ENCODE assay signal across 34 cellular contexts in the genomic region with DNA sequence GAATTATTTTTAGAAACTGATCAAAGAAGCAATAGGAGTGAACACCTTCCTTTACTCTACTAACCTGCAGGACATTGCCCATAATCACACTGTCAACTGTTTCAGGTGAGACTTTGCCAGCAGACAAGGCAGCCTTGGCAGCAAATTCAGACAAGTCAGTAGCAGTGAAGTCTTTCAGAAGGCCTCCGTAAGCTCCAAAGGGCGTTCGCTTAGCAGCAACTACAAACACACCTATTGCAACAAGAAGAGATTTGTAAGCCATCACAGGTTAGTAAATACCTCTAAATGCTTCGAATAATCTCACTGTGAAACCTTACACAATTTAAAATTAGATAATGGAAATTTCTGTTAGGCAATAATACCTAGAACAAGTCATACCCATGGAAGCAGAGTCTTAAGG.
"Had no signal": no experiment of that assay in that cellular context is flagged by ENCODE, and none has a peak within 500 bp of the region (broad histone marks: within the 10 kb centered on the region; RNA-seq: fewer than 3 reads in every experiment).

No MANE protein-coding gene starts in this region.

- H3K4me1 Mint-ChIP-seq: activated B cell treated with CpG ODN at 0.5 μM for 24 hours, brain, endodermal cell had no signal

- H3K4me3 Mint-ChIP-seq: activated B cell treated with CpG ODN at 0.5 μM for 24 hours; activated CD8-positive, alpha-beta T cell treated with anti-CD3 and anti-CD28 coated beads for 36 hours; activated naive CD4-positive, alpha-beta T cell treated with anti-CD3 and anti-CD28 coated beads for 36 hours; activated naive CD4-positive, alpha-beta T cell treated with anti-CD3 and anti-CD28 coated beads, Interleukin-2, amount 50 U/mL, for 24 hours; activated naive CD8-positive, alpha-beta T cell treated with anti-CD3 and anti-CD28 coated beads for 36 hours; activated naive CD8-positive, alpha-beta T cell treated with anti-CD3 and anti-CD28 coated beads, Interleukin-2, amount 50 U/mL, for 24 hours; activated T-cell treated with anti-CD3 and anti-CD28 coated beads, Interleukin-2, amount 50 U/mL, for 4 hours; brain; central memory CD8-positive, alpha-beta T cell; dendritic cell treated with granulocyte-macrophage colony-stimulating factor and Interleukin-4, amounts not matched to agents 40 ng/mL and 50 ng/mL, for 4 days; endodermal cell; T-helper 17 cell; T-helper 2 cell treated with Interferon-gamma antibody and Interleukin-4, amounts not matched to agents 5 μg/mL and 100 μg/mL, for 36 hours had no signal

- H3K9me3 ChIP-seq: adrenal gland, breast epithelium had no signal

- DNase-seq: activated B cell treated with CpG ODN at 0.5 μM for 24 hours; activated CD4-positive, alpha-beta T cell treated with anti-CD3 and anti-CD28 coated beads for 48 hours; activated CD4-positive, alpha-beta T cell treated with anti-CD3 and anti-CD28 coated beads, Interleukin-2, amount 50 U/mL, for 1 hour; activated CD4-positive, alpha-beta T cell treated with anti-CD3 and anti-CD28 coated beads, Interleukin-2, amount 50 U/mL, for 48 hours; activated CD8-positive, alpha-beta memory T cell treated with anti-CD3 and anti-CD28 coated beads for 24 hours; activated CD8-positive, alpha-beta T cell treated with anti-CD3 and anti-CD28 coated beads for 36 hours; activated effector memory CD4-positive, alpha-beta T cell treated with anti-CD3 and anti-CD28 coated beads, Interleukin-2, amount 50 U/mL, for 16 hours; activated naive CD4-positive, alpha-beta T cell treated with anti-CD3 and anti-CD28 coated beads for 36 hours; activated naive CD8-positive, alpha-beta T cell treated with anti-CD3 and anti-CD28 coated beads for 36 hours; activated naive CD8-positive, alpha-beta T cell treated with anti-CD3 and anti-CD28 coated beads, Interleukin-2, amount 50 U/mL, for 24 hours; activated T-cell treated with anti-CD3 and anti-CD28 coated beads, Interleukin-2, amount 50 U/mL, for 4 hours; adrenal gland; amygdala; aorta; dorsolateral prefrontal cortex; effector memory CD4-positive, alpha-beta T cell; endodermal cell; foreskin fibroblast; SW 1271; T-helper 1 cell; T-helper 17 cell; T1000; WERI-Rb-1 had no signal

- H3K27ac Mint-ChIP-seq: activated B cell treated with CpG ODN at 0.5 μM for 24 hours; activated CD8-positive, alpha-beta T cell treated with anti-CD3 and anti-CD28 coated beads for 36 hours; activated naive CD4-positive, alpha-beta T cell treated with anti-CD3 and anti-CD28 coated beads for 36 hours; activated naive CD4-positive, alpha-beta T cell treated with anti-CD3 and anti-CD28 coated beads, Interleukin-2, amount 50 U/mL, for 24 hours; activated naive CD8-positive, alpha-beta T cell treated with anti-CD3 and anti-CD28 coated beads for 36 hours; activated naive CD8-positive, alpha-beta T cell treated with anti-CD3 and anti-CD28 coated beads, Interleukin-2, amount 50 U/mL, for 24 hours; activated T-helper 2 cell treated with anti-CD3 and anti-CD28 coated beads, Interferon-gamma antibody, Interleukin-2, Interleukin-4, amounts not matched to agents 10 μg/mL and 5 μg/mL and 100 μg/mL, durations not matched to agents 14 hours and 24 hours and 36 hours; dendritic cell treated with granulocyte-macrophage colony-stimulating factor and Interleukin-4, amounts not matched to agents 40 ng/mL and 50 ng/mL, for 4 days; endodermal cell; T-helper 17 cell; T-helper 2 cell treated with Interferon-gamma antibody and Interleukin-4, amounts not matched to agents 5 μg/mL and 100 μg/mL, for 36 hours had no signal

- ATAC-seq: activated CD4-positive, CD25-positive, alpha-beta regulatory T cell treated with anti-CD3 and anti-CD28 coated beads, Interleukin-2, amount 50 U/mL, for 24 hours; activated CD8-positive, alpha-beta T cell treated with anti-CD3 and anti-CD28 coated beads for 36 hours; activated naive CD8-positive, alpha-beta T cell treated with anti-CD3 and anti-CD28 coated beads, Interleukin-2, amount 50 U/mL, for 24 hours; activated T-cell treated with anti-CD3 and anti-CD28 coated beads, Interleukin-2, amount 50 U/mL, for 4 hours; esophagus mucosa; T-helper 17 cell had no signal

- H3K27me3 Mint-ChIP-seq: activated B cell treated with CpG ODN at 0.5 μM for 24 hours; activated CD8-positive, alpha-beta T cell treated with anti-CD3 and anti-CD28 coated beads for 36 hours; activated naive CD4-positive, alpha-beta T cell treated with anti-CD3 and anti-CD28 coated beads, Interleukin-2, amount 50 U/mL, for 24 hours; activated naive CD8-positive, alpha-beta T cell treated with anti-CD3 and anti-CD28 coated beads for 36 hours; activated naive CD8-positive, alpha-beta T cell treated with anti-CD3 and anti-CD28 coated beads, Interleukin-2, amount 50 U/mL, for 24 hours; brain; central memory CD8-positive, alpha-beta T cell; dendritic cell treated with granulocyte-macrophage colony-stimulating factor and Interleukin-4, amounts not matched to agents 40 ng/mL and 50 ng/mL, for 4 days; T-helper 17 cell had no signal

- H3K9me3 Mint-ChIP-seq: activated B cell treated with CpG ODN at 0.5 μM for 24 hours; activated CD8-positive, alpha-beta T cell treated with anti-CD3 and anti-CD28 coated beads for 36 hours; activated naive CD4-positive, alpha-beta T cell treated with anti-CD3 and anti-CD28 coated beads for 36 hours; activated naive CD4-positive, alpha-beta T cell treated with anti-CD3 and anti-CD28 coated beads, Interleukin-2, amount 50 U/mL, for 24 hours; activated naive CD8-positive, alpha-beta T cell treated with anti-CD3 and anti-CD28 coated beads for 36 hours; activated naive CD8-positive, alpha-beta T cell treated with anti-CD3 and anti-CD28 coated beads, Interleukin-2, amount 50 U/mL, for 24 hours; activated T-cell treated with anti-CD3 and anti-CD28 coated beads, Interleukin-2, amount 50 U/mL, for 4 hours; activated T-helper 2 cell treated with anti-CD3 and anti-CD28 coated beads, Interferon-gamma antibody, Interleukin-2, Interleukin-4, amounts not matched to agents 10 μg/mL and 5 μg/mL and 100 μg/mL, durations not matched to agents 14 hours and 24 hours and 36 hours; central memory CD8-positive, alpha-beta T cell; dendritic cell treated with granulocyte-macrophage colony-stimulating factor and Interleukin-4, amounts not matched to agents 40 ng/mL and 50 ng/mL, for 4 days; T-helper 2 cell treated with Interferon-gamma antibody and Interleukin-4, amounts not matched to agents 5 μg/mL and 100 μg/mL, for 36 hours had no signal

- H3K4me3 ChIP-seq: adrenal gland, breast epithelium, cardiac muscle cell, coronary artery, dorsolateral prefrontal cortex had no signal

- H3K4me1 ChIP-seq: adrenal gland, breast epithelium had no signal

- H3K27ac ChIP-seq: adrenal gland, breast epithelium, cardiac muscle cell, coronary artery, dorsolateral prefrontal cortex, WERI-Rb-1 had no signal

- H3K36me3 ChIP-seq: breast epithelium had no signal

- H3K27me3 ChIP-seq: adrenal gland, breast epithelium, cardiac muscle cell, dorsolateral prefrontal cortex had no signal
